Comparison of ENCODE assay signal across 8 cellular contexts in genomic region chr17:47229535-47230443, GRCh38. TPM values are rescaled to one million over a fixed set of nuclear protein-coding genes. Genes with fewer than 3 reads are reported as not detected.
DNase-seq lines count a peak whose midpoint lies in the region; ATAC-seq and TF ChIP-seq lines count a peak whose summit lies in the region.

No MANE protein-coding gene starts in this region.

- ATAC-seq in GM18511 (IDR thresholded peaks at IDR 0.05; ENCODE audit: unreplicated experiment) = peak; percentile 45

- H4K20me1 ChIP-seq in KMS-11 (ENCODE audit: insufficient read depth) (no peaks in the 10 kb centered on the region), PC-9 (ENCODE audit: insufficient read depth) (no peaks in the 10 kb centered on the region)

- H3K4me2 ChIP-seq in KMS-11 = peak overlapping the region; percentile 52
- H3K4me2 ChIP-seq in PC-9 = peak overlapping the region; percentile 79

- no peaks in the 10 kb centered on the region for H3K36me3 ChIP-seq in KMS-11 (ENCODE audit: insufficient read depth)
- no peaks in the 10 kb centered on the region for H3K36me3 ChIP-seq in PC-9 (ENCODE audit: low read depth)
- no peaks in the 10 kb centered on the region for H3K36me3 ChIP-seq in esophagus (ENCODE audit: control insufficient read depth in 2 of 2, insufficient read depth in 2 of 2, low read length in 1 of 2)

- peaks cover 15% of the 10 kb centered on the region for H3K4me1 ChIP-seq in KMS-11 (ENCODE audit: low read depth, poor library complexity, severe bottlenecking)
- H3K4me1 ChIP-seq in PC-9 (replicated peaks; ENCODE audit: insufficient read depth) = peaks cover 43% of the 10 kb centered on the region
- no peaks in the 10 kb centered on the region for H3K4me1 ChIP-seq in esophagus (ENCODE audit: control insufficient read depth in 2 of 2, insufficient read depth in 2 of 2, low read length in 1 of 2)

- POLR2A ChIA-PET in PC-9 (lab: Charles Lee; ENCODE audit: unreplicated experiment) = interaction anchor here (0.7 kb wide), 1 partner anchor 47 kb away, joined by 3 read pairs; no protein-coding TSS in a partner anchor

- H2AFZ ChIP-seq in KMS-11 (ENCODE audit: low read depth) (peak overlapping the region; percentile 89), PC-9 (peak overlapping the region; percentile 52)

- intact Hi-C loops in PC-9 (cut with micrococcal nuclease; ENCODE audit: unreplicated experiment) = loop anchor here (1.0 to 2.0 kb wide), 3 partner anchors 50 to 86 kb away; no protein-coding TSS in a partner anchor

- peak; percentile 96 for TF ChIP-seq CTCF in 22Rv1 (IDR thresholded peaks at IDR 0.05)
- TF ChIP-seq CTCF in KMS-11 (conservative IDR thresholded peaks at IDR 0.05; ENCODE audit: low read depth, low read length) = peak; percentile 95
- peak; percentile 98 for TF ChIP-seq CTCF in PC-9 (conservative IDR thresholded peaks at IDR 0.05)

- no peak overlapping the region for H3K9ac ChIP-seq in KMS-11

- peaks cover 24% of the 10 kb centered on the region for H3F3A ChIP-seq in PC-9 (ENCODE audit: insufficient read depth, low read depth)

- H3K27me3 ChIP-seq in KMS-11 (ENCODE audit: insufficient read depth, low read depth) (no peaks in the 10 kb centered on the region), PC-9 (ENCODE audit: insufficient read depth, low read depth) (no peaks in the 10 kb centered on the region), esophagus (ENCODE audit: control insufficient read depth in 1 of 2, insufficient read depth in 2 of 2, low read length in 2 of 2) (no peaks in the 10 kb centered on the region)

- DNase-seq in PC-9 (peak; percentile 80 to 98), activated T-cell treated with anti-CD3 and anti-CD28 coated beads for 48 hours (ENCODE audit: low read depth) (peak; percentile 66), myocyte (ENCODE audit: low read depth) (peak; percentile 89)
- DNase-seq in stimulated activated CD8-positive, alpha-beta memory T cell treated with anti-CD3 and anti-CD28 coated beads, Interleukin-7, amount 100 ng/mL, for 24 hours (ENCODE audit: low read depth) = peak; percentile 49

- BruUV-seq in PC-9 (replicated peaks; lab: Mats Ljungman, UMichigan) = no TSS peak

- H3K27ac ChIP-seq in 22Rv1 = no peak overlapping the region
- H3K27ac ChIP-seq in KMS-11 = no peak overlapping the region
- peak overlapping the region; percentile 90 for H3K27ac ChIP-seq in PC-9
- H3K27ac ChIP-seq in esophagus (ENCODE audit: low read depth in 2 of 2, low read length in 1 of 2) = peak overlapping the region; percentile 7 to 43

- 9 to 11% methylated on average over 22 of the region's 22 CpGs for WGBS in esophagus, 2 donors

- no peaks in the 10 kb centered on the region for H3K79me2 ChIP-seq in KMS-11 (ENCODE audit: insufficient read depth, low read depth)
- H3K79me2 ChIP-seq in PC-9 (ENCODE audit: low read depth) = no peaks in the 10 kb centered on the region

- no peaks in the 10 kb centered on the region for H3K9me2 ChIP-seq in PC-9 (ENCODE audit: insufficient read depth)

- H3K9me3 ChIP-seq in PC-9 (ENCODE audit: insufficient read depth, low read depth) (no peaks in the 10 kb centered on the region), esophagus (ENCODE audit: control insufficient read depth in 2 of 2, insufficient read depth in 1 of 2, low read depth in 1 of 2, low read length in 1 of 2) (no peaks in the 10 kb centered on the region)

- H3K4me3 ChIP-seq in KMS-11 (IDR thresholded peaks at IDR 0.05; ENCODE audit: insufficient read depth, low read depth, low read length) (no peak overlapping the region), PC-9 (peak overlapping the region; percentile 36; the same call in 1 of the 2 replicates), esophagus (ENCODE audit: low read depth in 1 of 2, low read length in 2 of 2) (peak overlapping the region in 1 of 2 donors; percentile 32)

- CTCF ChIA-PET in PC-9 (lab: Charles Lee) = interaction anchor here (0.5 kb wide), 1 partner anchor 267 kb away, joined by 4 read pairs; no protein-coding TSS in a partner anchor

RNA-seq across cellular contexts. Expression of gene MYL4, which starts 20.6 kb away (rescaled TPM):
- total RNA-seq in PC-9 (2021) (not detected in 2 replicates), myocyte (1,048 and 1,135 TPM in 2 replicates)
- under 1 TPM; 0.12 to 0.18 TPM for polyA plus RNA-seq in esophagus
- 1,386 TPM for polyA plus RNA-seq in myocyte (2012)

RNA-seq across cellular contexts. Expression of gene ITGB3, which starts 23.8 kb away (rescaled TPM):
- total RNA-seq in PC-9 (2021) = 0.31 and 0.50 TPM in 2 replicates
- 1 to 10 TPM in 1 of 2 donors, under 1 TPM in 1; 0.71 to 1.0 TPM for polyA plus RNA-seq in esophagus
- 1.5 and 3.5 TPM in 2 replicates for total RNA-seq in myocyte
- 2.5 TPM for polyA plus RNA-seq in myocyte (2012)

RNA-seq across cellular contexts. Expression of gene CDC27, which starts 40.7 kb away (rescaled TPM):
- total RNA-seq in PC-9 (2021) (58.9 and 94.3 TPM in 2 replicates), myocyte (89.3 and 93.2 TPM in 2 replicates)
- polyA plus RNA-seq in esophagus = 10 to 100 TPM in 1 of 2 donors, 1 to 10 TPM in 1; 9.0 to 16.7 TPM
- polyA plus RNA-seq in myocyte (2012) = 49.5 TPM

Comparison
In these comparisons a context has a peak if more than half of its experiments do, and no peak if none do; other contexts are left out.
1. H3K27ac ChIP-seq: peak in PC-9 (single experiment) and esophagus (2 of 2); none in 22Rv1 (single experiment) and KMS-11 (single experiment).
2. RNA of gene MYL4, which starts 20.6 kb away (total RNA-seq): 1,048 to 1,135 TPM in myocyte; not detected in PC-9; every median in the first group is over 100 times any median in the second.
3. Peak in every context shown above with its lines, with median percentiles within 50 percentile points of each other: CTCF ChIP-seq and DNase-seq.